8 cellular contexts compared by ENCODE assay signal in genomic region chr21:25801217-25802015, GRCh38.
A peak's percentile ranks its signal among the peaks of the same experiment; 100 is the strongest.
DNase-seq lines count a peak whose midpoint lies in the region; ATAC-seq and TF ChIP-seq lines count a peak whose summit lies in the region.

No MANE protein-coding gene starts in this region.

- peak; percentile 100 for ATAC-seq in activated naive CD4-positive, alpha-beta T cell treated with anti-CD3 and anti-CD28 coated beads, Interleukin-2, amount 50 U/mL, for 72 hours
- ATAC-seq in psoas muscle: peak; percentile 46 to 85 (median 82)

- no peak for TF ChIP-seq POLR2A in vagina (IDR thresholded peaks at IDR 0.05)

- no peaks in the 10 kb centered on the region for H3K9me2 ChIP-seq in MM.1S (replicated peaks; ENCODE audit: insufficient read depth, low read length)

- DNase-seq in GM12864 (ENCODE audit: low read depth) (peak; percentile 68), HEK293T (ENCODE audit: extremely low spot score) (peak; percentile 91), MM.1S (peak; percentile 91), SKM-1 treated with dmso at 0.1 percent for 144 hours (lab: John Stamatoyannopoulos, UW; ENCODE audit: unreplicated experiment) (peak; percentile 89), cardiac muscle cell (ENCODE audit: low read depth in 1 of 2, low spot score in 1 of 2) (peak; percentile 91 to 93), psoas muscle (peak; percentile 78 to 79), vagina (ENCODE audit: extremely low spot score in 2 of 2) (no peak)
- DNase-seq in activated naive CD4-positive, alpha-beta T cell treated with anti-CD3 and anti-CD28 coated beads, Interleukin-2, amount 50 U/mL, for 72 hours (ENCODE audit: low spot score in 2 of 2): peak; percentile 83 to 96

- WGBS in psoas muscle, 3 donors: 34 to 38% (median 36%) methylated on average over 20 of the region's 20 CpGs

- H3K27ac ChIP-seq in MM.1S (ENCODE audit: low read length): no peak overlapping the region
- H3K27ac ChIP-seq in cardiac muscle cell: no peak overlapping the region
- no peak overlapping the region for H3K27ac ChIP-seq in psoas muscle
- no peak overlapping the region for H3K27ac ChIP-seq in vagina

- no peaks in the 10 kb centered on the region for H3K4me1 ChIP-seq in MM.1S (ENCODE audit: low read length)
- no peaks in the 10 kb centered on the region for H3K4me1 ChIP-seq in cardiac muscle cell (ENCODE audit: low read depth)
- no peaks in the 10 kb centered on the region for H3K4me1 ChIP-seq in psoas muscle
- H3K4me1 ChIP-seq in vagina: no peaks in the 10 kb centered on the region

- peak overlapping the region; percentile 40 for H3K4me2 ChIP-seq in MM.1S (ENCODE audit: low read depth, low read length)

- no peaks in the 10 kb centered on the region for H3K79me2 ChIP-seq in MM.1S (ENCODE audit: low read length)

- H3K4me3 ChIP-seq in GM12864 (ENCODE audit: low read depth, low read length): no peak overlapping the region
- peak overlapping the region; percentile 14; the same call in 1 of the 2 replicates for H3K4me3 ChIP-seq in MM.1S (ENCODE audit: low read length)
- H3K4me3 ChIP-seq in cardiac muscle cell: no peak overlapping the region
- H3K4me3 ChIP-seq in psoas muscle: no peak overlapping the region
- no peak overlapping the region for H3K4me3 ChIP-seq in vagina

- H3K9ac ChIP-seq in MM.1S (ENCODE audit: low read length): no peak overlapping the region

- peak; percentile 100 for TF ChIP-seq CTCF in GM12864 (IDR thresholded peaks at IDR 0.05; ENCODE audit: low read depth, low read length, missing control alignments)
- peak; percentile 100 for TF ChIP-seq CTCF in MM.1S (IDR thresholded peaks at IDR 0.05; ENCODE audit: low read length)
- TF ChIP-seq CTCF in cardiac muscle cell (IDR thresholded peaks at IDR 0.05; ENCODE audit: low read depth, low read length): peak; percentile 100
- TF ChIP-seq CTCF in psoas muscle (IDR thresholded peaks at IDR 0.05): peak; percentile 69
- TF ChIP-seq CTCF in vagina (IDR thresholded peaks at IDR 0.05): peak; percentile 38 to 70 (median 41)

- H3K27me3 ChIP-seq in MM.1S (replicated peaks; ENCODE audit: insufficient read depth, low read length) (no peaks in the 10 kb centered on the region), cardiac muscle cell (no peaks in the 10 kb centered on the region), psoas muscle (ENCODE audit: insufficient read depth in 3 of 3, low read length in 2 of 3) (peaks cover 0 to 3% (median 0%) of the 10 kb centered on the region in 3 donors), vagina (no peaks in the 10 kb centered on the region)

- H3K27ac Mint-ChIP-seq in activated naive CD4-positive, alpha-beta T cell treated with anti-CD3 and anti-CD28 coated beads, Interleukin-2, amount 50 U/mL, for 72 hours: no peak overlapping the region

- CTCF ChIA-PET in HEK293T (lab: Yijun Ruan, JAX): interaction anchor here (0.5 to 1.8 kb wide), 12 partner anchors 9 to 286 kb away, joined by 3 to 6 read pairs (median 4); no protein-coding TSS in a partner anchor

- H3F3A ChIP-seq in MM.1S (ENCODE audit: insufficient read depth, low read length): no peaks in the 10 kb centered on the region

- intact Hi-C loops in psoas muscle (cut with DNase I) (no loop called here), vagina (cut with DNase I) (no loop called here)

- H3K36me3 ChIP-seq in MM.1S (replicated peaks; ENCODE audit: insufficient read depth, low read length): no peaks in the 10 kb centered on the region
- H3K36me3 ChIP-seq in cardiac muscle cell: no peaks in the 10 kb centered on the region
- no peaks in the 10 kb centered on the region for H3K36me3 ChIP-seq in psoas muscle (ENCODE audit: insufficient read depth in 1 of 2, low read depth in 1 of 2)
- H3K36me3 ChIP-seq in vagina: no peaks in the 10 kb centered on the region

- H4K20me1 ChIP-seq in MM.1S (ENCODE audit: insufficient read depth, low read length): no peaks in the 10 kb centered on the region

- H3K9me3 ChIP-seq in MM.1S (replicated peaks; ENCODE audit: insufficient read depth, low read length): no peaks in the 10 kb centered on the region
- no peaks in the 10 kb centered on the region for H3K9me3 ChIP-seq in cardiac muscle cell (ENCODE audit: low read depth)
- H3K9me3 ChIP-seq in psoas muscle: no peaks in the 10 kb centered on the region
- no peaks in the 10 kb centered on the region for H3K9me3 ChIP-seq in vagina

- H3K36me3 Mint-ChIP-seq in activated naive CD4-positive, alpha-beta T cell treated with anti-CD3 and anti-CD28 coated beads, Interleukin-2, amount 50 U/mL, for 72 hours: no peaks in the 10 kb centered on the region

- POLR2A ChIA-PET in HEK293T (lab: Yijun Ruan, JAX): no interaction called here

- peak overlapping the region; percentile 46 for H2AFZ ChIP-seq in MM.1S (ENCODE audit: low read length)

- no peaks in the 10 kb centered on the region for H3K9me3 Mint-ChIP-seq in activated naive CD4-positive, alpha-beta T cell treated with anti-CD3 and anti-CD28 coated beads, Interleukin-2, amount 50 U/mL, for 72 hours

TF ChIP-seq in HEK293T, 16 proteins besides CTCF, POLR2A, EP300 and RAD21:
- TF ChIP-seq FOXK2 (IDR thresholded peaks at IDR 0.05): no peak
- TF ChIP-seq ZNF384 (IDR thresholded peaks at IDR 0.05): 0 out of 2 replicates have a peak, but pooled peaks have one; percentile 15
TF ChIP-seq in HEK293T: peak in this region for 1.

Comparison
In these comparisons a context has a peak if more than half of its experiments do, and no peak if none do; other contexts are left out.
1. DNase-seq: peak in GM12864 (single experiment), HEK293T (single experiment), MM.1S (single experiment), SKM-1 treated with dmso at 0.1 percent for 144 hours (single experiment), activated naive CD4-positive, alpha-beta T cell treated with anti-CD3 and anti-CD28 coated beads, Interleukin-2, amount 50 U/mL, for 72 hours (2 of 2), cardiac muscle cell (2 of 2) and psoas muscle (2 of 2); none in vagina (0 of 2).
2. CTCF ChIP-seq: peak in every context shown above with its lines; median percentile 100 in GM12864; 100 in MM.1S; 100 in cardiac muscle cell; 69 in psoas muscle; 41 in vagina.